In the genomic region with DNA sequence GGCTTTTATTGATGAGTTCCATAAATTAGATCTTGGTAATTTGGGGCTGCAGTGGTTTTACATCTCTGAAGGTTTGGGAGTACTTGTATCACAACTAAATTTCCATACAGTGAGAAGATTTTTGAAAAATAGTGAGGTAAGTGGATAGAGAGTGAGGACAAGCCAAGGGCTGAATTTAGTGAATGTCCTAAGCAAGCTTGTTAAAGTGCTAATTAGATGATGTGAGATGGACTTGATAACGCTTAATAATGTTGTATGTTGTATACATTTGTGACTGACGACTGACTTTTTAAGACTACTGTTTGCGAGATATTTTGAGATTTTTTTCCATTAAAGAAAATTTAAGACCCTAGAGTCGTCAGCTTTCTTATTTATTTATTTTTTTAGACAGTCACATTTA, we compare ENCODE assay signal across 19 cellular contexts. TPM values are rescaled to one million over a fixed set of nuclear protein-coding genes. Genes with fewer than 3 reads are reported as not detected.
DNase-seq lines count a peak whose midpoint lies in the region; TF ChIP-seq lines count a peak whose summit lies in the region.
"Had no signal": no experiment of that assay in that cellular context is flagged by ENCODE, and none has a peak within 500 bp of the region (broad histone marks: within the 10 kb centered on the region; RNA-seq: fewer than 3 reads in every experiment).

No MANE protein-coding gene starts in this region.

- peaks cover 82% of the 10 kb centered on the region for H3K79me2 ChIP-seq in KMS-11 (ENCODE audit: insufficient read depth, low read depth)

- H3K27ac Mint-ChIP-seq in activated T-cell treated with anti-CD3 and anti-CD28 coated beads, Interleukin-2, amount 50 U/mL, for 24 hours: peak overlapping the region; percentile 90
- peak overlapping the region; percentile 81 for H3K27ac Mint-ChIP-seq in activated T-helper 2 cell treated with anti-CD3 and anti-CD28 coated beads, Interferon-gamma antibody, Interleukin-2, Interleukin-4, amounts not matched to agents 10 μg/mL and 5 μg/mL and 100 μg/mL, durations not matched to agents 14 hours and 24 hours and 36 hours
- H3K27ac Mint-ChIP-seq in nephron: no peak overlapping the region
- H3K27ac Mint-ChIP-seq: neural progenitor cell had no signal

- H3K9me3 Mint-ChIP-seq in activated T-cell treated with anti-CD3 and anti-CD28 coated beads, Interleukin-2, amount 50 U/mL, for 24 hours: no peaks in the 10 kb centered on the region
- no peaks in the 10 kb centered on the region for H3K9me3 Mint-ChIP-seq in activated T-helper 2 cell treated with anti-CD3 and anti-CD28 coated beads, Interferon-gamma antibody, Interleukin-2, Interleukin-4, amounts not matched to agents 10 μg/mL and 5 μg/mL and 100 μg/mL, durations not matched to agents 14 hours and 24 hours and 36 hours
- H3K9me3 Mint-ChIP-seq in nephron: no peaks in the 10 kb centered on the region
- H3K9me3 Mint-ChIP-seq: neural progenitor cell had no signal

- no peak overlapping the region for H3K4me3 ChIP-seq in KMS-11 (IDR thresholded peaks at IDR 0.05; ENCODE audit: insufficient read depth, low read depth, low read length)
- H3K4me3 ChIP-seq in H7 (ENCODE audit: insufficient read depth, low read depth, low read length): no peak overlapping the region
- H3K4me3 ChIP-seq: lung, neural progenitor cell had no signal

- TF ChIP-seq CTCF in KMS-11 (conservative IDR thresholded peaks at IDR 0.05; ENCODE audit: low read depth, low read length) (no peak), nephron (IDR thresholded peaks at IDR 0.05; ENCODE audit: unreplicated experiment in 3 of 3) (no peak)

- intact Hi-C loops in activated T-helper 2 cell treated with anti-CD3 and anti-CD28 coated beads, Interferon-gamma antibody, Interleukin-2, Interleukin-4, amounts not matched to agents 10 μg/mL and 5 μg/mL and 100 μg/mL, durations not matched to agents 14 hours and 24 hours and 36 hours (cut with micrococcal nuclease): loop anchor here (10.0 kb wide), 2 partner anchors 196 to 226 kb away; partner anchors contain the start of genes PRMT7 and SLC7A6OS

- H3K36me3 Mint-ChIP-seq in activated T-cell treated with anti-CD3 and anti-CD28 coated beads, Interleukin-2, amount 50 U/mL, for 24 hours (ENCODE audit: low read depth): peaks cover 17% of the 10 kb centered on the region
- H3K36me3 Mint-ChIP-seq in activated T-helper 2 cell treated with anti-CD3 and anti-CD28 coated beads, Interferon-gamma antibody, Interleukin-2, Interleukin-4, amounts not matched to agents 10 μg/mL and 5 μg/mL and 100 μg/mL, durations not matched to agents 14 hours and 24 hours and 36 hours (ENCODE audit: low read depth): peaks cover 25% of the 10 kb centered on the region
- H3K36me3 Mint-ChIP-seq in nephron (ENCODE audit: low read depth): no peaks in the 10 kb centered on the region
- H3K36me3 Mint-ChIP-seq: neural progenitor cell had no signal

- H3K4me1 ChIP-seq in KMS-11 (ENCODE audit: low read depth, poor library complexity, severe bottlenecking): peaks cover 61% of the 10 kb centered on the region

- no peak overlapping the region for H3K27ac ChIP-seq in KMS-11
- H3K27ac ChIP-seq: neural progenitor cell had no signal

- peaks cover 67% of the 10 kb centered on the region for H3K4me1 Mint-ChIP-seq in activated T-cell treated with anti-CD3 and anti-CD28 coated beads, Interleukin-2, amount 50 U/mL, for 24 hours (ENCODE audit: low read depth)
- H3K4me1 Mint-ChIP-seq in activated T-helper 2 cell treated with anti-CD3 and anti-CD28 coated beads, Interferon-gamma antibody, Interleukin-2, Interleukin-4, amounts not matched to agents 10 μg/mL and 5 μg/mL and 100 μg/mL, durations not matched to agents 14 hours and 24 hours and 36 hours (ENCODE audit: low read depth): peaks cover 49% of the 10 kb centered on the region
- peaks cover 48% of the 10 kb centered on the region for H3K4me1 Mint-ChIP-seq in nephron

- H3K27me3 ChIP-seq in KMS-11 (ENCODE audit: insufficient read depth, low read depth) (no peaks in the 10 kb centered on the region), H7 (ENCODE audit: control insufficient read depth, insufficient read depth, low read length) (no peaks in the 10 kb centered on the region)
- H3K27me3 ChIP-seq: neural progenitor cell had no signal

- H3K36me3 ChIP-seq in KMS-11 (ENCODE audit: insufficient read depth): no peaks in the 10 kb centered on the region
- no peaks in the 10 kb centered on the region for H3K36me3 ChIP-seq in H7 (replicated peaks; ENCODE audit: control insufficient read depth, insufficient read depth, low read length)
- H3K36me3 ChIP-seq: neural progenitor cell had no signal

- H3K4me2 ChIP-seq in KMS-11: peak overlapping the region; percentile 4; the same call in 1 of the 2 replicates
- H3K4me2 ChIP-seq: neural progenitor cell had no signal

- H3K4me3 Mint-ChIP-seq in activated T-cell treated with anti-CD3 and anti-CD28 coated beads, Interleukin-2, amount 50 U/mL, for 24 hours: peak overlapping the region; percentile 73
- peak overlapping the region; percentile 83 for H3K4me3 Mint-ChIP-seq in activated T-helper 2 cell treated with anti-CD3 and anti-CD28 coated beads, Interferon-gamma antibody, Interleukin-2, Interleukin-4, amounts not matched to agents 10 μg/mL and 5 μg/mL and 100 μg/mL, durations not matched to agents 14 hours and 24 hours and 36 hours (ENCODE audit: low read depth)
- peak overlapping the region in 2 of 3 experiments; percentile 2 to 9 for H3K4me3 Mint-ChIP-seq in nephron
- H3K4me3 Mint-ChIP-seq: neural progenitor cell had no signal

- no peaks in the 10 kb centered on the region for H3K27me3 Mint-ChIP-seq in activated T-cell treated with anti-CD3 and anti-CD28 coated beads, Interleukin-2, amount 50 U/mL, for 24 hours
- no peaks in the 10 kb centered on the region for H3K27me3 Mint-ChIP-seq in activated T-helper 2 cell treated with anti-CD3 and anti-CD28 coated beads, Interferon-gamma antibody, Interleukin-2, Interleukin-4, amounts not matched to agents 10 μg/mL and 5 μg/mL and 100 μg/mL, durations not matched to agents 14 hours and 24 hours and 36 hours (ENCODE audit: low read depth)
- H3K27me3 Mint-ChIP-seq in nephron (ENCODE audit: low read depth): no peaks in the 10 kb centered on the region

- H2AFZ ChIP-seq in KMS-11 (ENCODE audit: low read depth): no peak overlapping the region
- H2AFZ ChIP-seq: neural progenitor cell had no signal

- H4K20me1 ChIP-seq in KMS-11 (ENCODE audit: insufficient read depth): peaks cover 14% of the 10 kb centered on the region

- DNase-seq in activated T-cell treated with anti-CD3 and anti-CD28 coated beads, Interleukin-2, amount 50 U/mL, for 24 hours: no peak
- DNase-seq in activated T-cell treated with anti-CD3 and anti-CD28 coated beads, Interleukin-2, amount 50 U/mL, for 1 hour: no peak
- DNase-seq in activated T-helper 2 cell treated with anti-CD3 and anti-CD28 coated beads, Interferon-gamma antibody, Interleukin-2, Interleukin-4, amounts not matched to agents 10 μg/mL and 5 μg/mL and 100 μg/mL, durations not matched to agents 14 hours and 24 hours and 36 hours (ENCODE audit: low spot score): no peak
- DNase-seq in H7 (no peak), iPS-NIHi11 (ENCODE audit: low spot score) (no peak), mucosa of gallbladder (ENCODE audit: low spot score) (no peak)
- DNase-seq: ACHN; activated CD4-positive, alpha-beta T cell treated with anti-CD3 and anti-CD28 coated beads, Interleukin-2, amount 50 U/mL, for 1 hour; activated gamma-delta T cell; GOT3; NCI-H187; NCI-H446; right cardiac atrium; SIG-M5; substantia nigra had no signal

- no peak overlapping the region for H3K9ac ChIP-seq in KMS-11
- H3K9ac ChIP-seq: neural progenitor cell had no signal

RNA-seq across cellular contexts. Expression of gene NFATC3, which starts 3.9 kb away (rescaled TPM):
- total RNA-seq in activated T-helper 2 cell treated with anti-CD3 and anti-CD28 coated beads, Interferon-gamma antibody, Interleukin-2, Interleukin-4, amounts not matched to agents 10 μg/mL and 5 μg/mL and 100 μg/mL, durations not matched to agents 14 hours and 24 hours and 36 hours: 136 and 146 TPM in 2 replicates
- 22.9 and 27.7 TPM in 2 replicates for total RNA-seq in H7 (2014; rRNA removed; shearing (Covaris generic))
- total RNA-seq in mucosa of gallbladder: 46.5 TPM

Comparison
In these comparisons a context has a peak if more than half of its experiments do, and no peak if none do; other contexts are left out.
1. H3K27ac Mint-ChIP-seq: peak in activated T-cell treated with anti-CD3 and anti-CD28 coated beads, Interleukin-2, amount 50 U/mL, for 24 hours (single experiment) and activated T-helper 2 cell treated with anti-CD3 and anti-CD28 coated beads, Interferon-gamma antibody, Interleukin-2, Interleukin-4, amounts not matched to agents 10 μg/mL and 5 μg/mL and 100 μg/mL, durations not matched to agents 14 hours and 24 hours and 36 hours (single experiment); none in nephron (0 of 3).
2. H3K4me3 Mint-ChIP-seq: peak in every context shown above with its lines; median percentile 83 in activated T-helper 2 cell treated with anti-CD3 and anti-CD28 coated beads, Interferon-gamma antibody, Interleukin-2, Interleukin-4, amounts not matched to agents 10 μg/mL and 5 μg/mL and 100 μg/mL, durations not matched to agents 14 hours and 24 hours and 36 hours; 73 in activated T-cell treated with anti-CD3 and anti-CD28 coated beads, Interleukin-2, amount 50 U/mL, for 24 hours; 6 in nephron.